ENCODE assay signal across 17 cellular contexts in genomic region chr9:65411336-65411735, GRCh38.
DNase-seq lines count a peak whose midpoint lies in the region; TF ChIP-seq lines count a peak whose summit lies in the region.
"Had no signal": no experiment of that assay in that cellular context is flagged by ENCODE, and none has a peak within 500 bp of the region (broad histone marks: within the 10 kb centered on the region; RNA-seq: fewer than 3 reads in every experiment).

No MANE protein-coding gene starts in this region.

- H3K9me3 ChIP-seq in spleen (peaks cover 0 to 87% (median 55%) of the 10 kb centered on the region in 8 donors), testis (no peaks in the 10 kb centered on the region)
- H3K9me3 ChIP-seq: A549; BLaER1 treated with 17β-estradiol and CSF1 and Interleukin-3, amounts not matched to agents 10 nM and 100 nM; Caco-2 had no signal

- no peaks in the 10 kb centered on the region for H3K4me1 ChIP-seq in spleen
- H3K4me1 ChIP-seq in testis = no peaks in the 10 kb centered on the region
- H3K4me1 ChIP-seq: A549; BLaER1 treated with 17β-estradiol and CSF1 and Interleukin-3, amounts not matched to agents 10 nM and 100 nM; Caco-2 had no signal

- TF ChIP-seq CTCF in spleen (IDR thresholded peaks at IDR 0.05 in 8 of 11, conservative IDR thresholded peaks at IDR 0.05 in 3 of 11) = no peak
- TF ChIP-seq CTCF in testis (IDR thresholded peaks at IDR 0.05) = no peak

- H3K36me3 ChIP-seq in spleen = no peaks in the 10 kb centered on the region
- no peaks in the 10 kb centered on the region for H3K36me3 ChIP-seq in testis (ENCODE audit: low read depth, missing control alignments)
- H3K36me3 ChIP-seq: BLaER1 treated with 17β-estradiol and CSF1 and Interleukin-3, amounts not matched to agents 10 nM and 100 nM had no signal

- 80 to 91% (median 86%) methylated on average over 9 of the region's 9 CpGs for WGBS in spleen, 5 donors
- WGBS in testis, 2 donors = 90 to 93% methylated on average over 9 of the region's 9 CpGs

- TF ChIP-seq POLR2A in spleen (IDR thresholded peaks at IDR 0.05) = no peak
- no peak for TF ChIP-seq POLR2A in testis (IDR thresholded peaks at IDR 0.05)

- H3K27ac ChIP-seq in spleen (no peak overlapping the region), testis (no peak overlapping the region)
- H3K27ac ChIP-seq: 22Rv1; A549; BLaER1 treated with 17β-estradiol and CSF1 and Interleukin-3, amounts not matched to agents 10 nM and 100 nM; C4-2B had no signal

- H3K27me3 ChIP-seq in spleen (replicated peaks in 1 of 7) = no peaks in the 10 kb centered on the region
- no peaks in the 10 kb centered on the region for H3K27me3 ChIP-seq in testis
- H3K27me3 ChIP-seq: BLaER1 treated with 17β-estradiol and CSF1 and Interleukin-3, amounts not matched to agents 10 nM and 100 nM had no signal

- peak; percentile 34 for DNase-seq in NCI-H82 (lab: John Stamatoyannopoulos, UW)
- no peak for DNase-seq in NCI-H82 treated with DMSO at 0.1 percent for 48 hours (lab: John Stamatoyannopoulos, UW; ENCODE audit: unreplicated experiment)
- peak; percentile 64 for DNase-seq in posterior vena cava (ENCODE audit: low spot score)
- DNase-seq in spleen = peak; percentile 41
- DNase-seq in testis = no peak
- DNase-seq in kidney glomerular epithelial cell (lab: John Stamatoyannopoulos, UW) = no peak
- DNase-seq: AML-193; Caco-2; Calu3; CD4-positive, alpha-beta T cell; CD8-positive, alpha-beta T cell; DMS79 treated with DMSO at 0.1 percent for 48 hours; GF-D8 had no signal

- intact Hi-C loops in posterior vena cava (cut with DNase I) = no loop called here
- intact Hi-C loops in spleen (cut with DNase I; ENCODE audit: low total_unique reads) = no loop called here
- intact Hi-C loops in testis (cut with DNase I; ENCODE audit: low total_unique reads) = no loop called here

- no peak overlapping the region for H3K4me3 ChIP-seq in spleen
- H3K4me3 ChIP-seq in testis = no peak overlapping the region
- H3K4me3 ChIP-seq: A549; BLaER1 treated with 17β-estradiol and CSF1 and Interleukin-3, amounts not matched to agents 10 nM and 100 nM had no signal

Comparison
In these comparisons a context has a peak if more than half of its experiments do, and no peak if none do; other contexts are left out.
1. DNase-seq: peak in NCI-H82 (single experiment), posterior vena cava (single experiment) and spleen (single experiment); none in NCI-H82 treated with DMSO at 0.1 percent for 48 hours (single experiment), testis (single experiment) and kidney glomerular epithelial cell (single experiment).